23 cellular contexts compared by ENCODE assay signal in the genomic region with DNA sequence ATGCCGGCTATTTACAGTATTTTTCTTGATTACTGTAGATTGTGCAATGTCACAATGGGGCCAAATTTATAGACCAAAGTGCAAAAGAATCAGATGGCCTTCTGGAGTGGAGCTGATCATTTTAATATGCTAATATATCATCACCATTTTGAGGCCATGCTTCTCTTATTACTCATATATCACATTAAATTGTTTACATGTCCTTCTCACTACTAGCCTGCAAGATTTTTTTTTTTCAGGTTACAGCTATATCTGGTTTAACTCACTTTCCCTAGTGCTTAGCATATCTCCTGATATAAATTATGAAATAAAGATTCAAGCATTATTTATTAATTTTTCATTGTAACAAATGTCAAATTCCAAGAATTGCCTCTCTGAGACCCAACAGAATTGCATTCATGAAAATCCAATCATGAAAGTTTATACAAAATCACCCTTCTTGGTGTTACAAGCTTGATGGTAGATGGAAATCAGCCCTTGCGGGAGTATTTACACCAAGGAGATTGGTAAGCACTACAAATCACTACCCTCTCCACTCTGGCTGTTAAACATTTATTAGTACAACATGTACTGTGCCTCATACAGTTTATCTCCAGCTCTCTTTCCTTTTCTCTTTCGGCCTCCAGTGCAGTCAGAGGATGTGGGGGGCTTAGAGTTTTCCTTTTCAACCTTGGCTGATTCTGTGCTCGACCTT.
A peak's percentile ranks its signal among the peaks of the same experiment; 100 is the strongest.
DNase-seq lines count a peak whose midpoint lies in the region; ATAC-seq, FAIRE-seq and TF ChIP-seq lines count a peak whose summit lies in the region.
"Had no signal": no experiment of that assay in that cellular context is flagged by ENCODE, and none has a peak within 500 bp of the region (broad histone marks: within the 10 kb centered on the region; RNA-seq: fewer than 3 reads in every experiment).

No MANE protein-coding gene starts in this region.

- H2AFZ ChIP-seq in GM23338 (peak overlapping the region; percentile 65; the same call in 1 of the 2 replicates), H1 (ENCODE audit: low read length) (0 out of 2 replicates have a peak overlapping the region, but pooled peaks have one; percentile 33)

- H3K36me3 Mint-ChIP-seq in GM23338 (ENCODE audit: low read depth) (no peaks in the 10 kb centered on the region), T-helper 17 cell (ENCODE audit: low read depth) (no peaks in the 10 kb centered on the region)
- H3K36me3 Mint-ChIP-seq: CD14-positive monocyte had no signal

- CTCF ChIA-PET in H1 (lab: Charles Lee; ENCODE audit: partially characterized antibody): no interaction called here

- H3K27ac Mint-ChIP-seq in GM23338: no peak overlapping the region
- no peak overlapping the region for H3K27ac Mint-ChIP-seq in T-helper 17 cell
- H3K27ac Mint-ChIP-seq: CD14-positive monocyte; CD4-positive, alpha-beta T cell; CD8-positive, alpha-beta memory T cell; HFFc6 had no signal

- H3K36me3 ChIP-seq in GM23338 (ENCODE audit: insufficient read depth) (no peaks in the 10 kb centered on the region), H1 (ENCODE audit: control insufficient read depth in 2 of 4, insufficient read depth in 4 of 4, low read length in 3 of 4) (no peaks in the 10 kb centered on the region), rectal smooth muscle tissue (ENCODE audit: control insufficient read depth, insufficient read depth, low read length) (no peaks in the 10 kb centered on the region)
- H3K36me3 ChIP-seq: BE2C; BLaER1 treated with 17β-estradiol and CSF1 and Interleukin-3, amounts not matched to agents 10 nM and 100 nM had no signal

- no peak overlapping the region for H2BK12ac ChIP-seq in H1 (ENCODE audit: low read depth, low read length)

- no peaks in the 10 kb centered on the region for H3K9me3 ChIP-seq in H1 (ENCODE audit: insufficient read depth in 2 of 2, low read depth in 1 of 2, low read length in 1 of 2)
- no peaks in the 10 kb centered on the region for H3K9me3 ChIP-seq in T-helper 17 cell (ENCODE audit: control insufficient read depth, low read length, poor library complexity, severe bottlenecking)
- H3K9me3 ChIP-seq: A549; BE2C; BLaER1 treated with 17β-estradiol and CSF1 and Interleukin-3, amounts not matched to agents 10 nM and 100 nM had no signal

- H4K91ac ChIP-seq in H1 (replicated peaks; ENCODE audit: insufficient read length, low read length): no peak overlapping the region

- no peak overlapping the region for H2BK120ac ChIP-seq in H1 (replicated peaks; ENCODE audit: low read depth, low read length)

- no peak for TF ChIP-seq EP300 in H1 (IDR thresholded peaks at IDR 0.05; ENCODE audit: borderline replicate concordance in 1 of 2, low read depth in 2 of 2, low read length in 2 of 2)

- no peak overlapping the region for H3K4ac ChIP-seq in H1 (replicated peaks; ENCODE audit: insufficient read length, low read depth, low read length)

- H2AK5ac ChIP-seq in H1 (ENCODE audit: low read depth, low read length): no peak overlapping the region

- no peak overlapping the region for H4K8ac ChIP-seq in H1 (ENCODE audit: extremely low read depth, insufficient read depth, low read length)

- H3K56ac ChIP-seq in H1 (replicated peaks; ENCODE audit: insufficient read length, low read depth, low read length): no peak overlapping the region

- H4K5ac ChIP-seq in H1 (ENCODE audit: insufficient read length, low read depth, low read length): no peak overlapping the region

- TF ChIP-seq POLR2A in H1 (IDR thresholded peaks at IDR 0.05; ENCODE audit: control extremely low read depth in 1 of 2, low read depth in 2 of 2, low read length in 2 of 2): no peak

- H2BK5ac ChIP-seq in H1 (ENCODE audit: low read depth, low read length): no peak overlapping the region

- H3K79me1 ChIP-seq in H1 (ENCODE audit: low read depth, low read length): no peaks in the 10 kb centered on the region

- POLR2A ChIA-PET in H1 (lab: Charles Lee; ENCODE audit: partially characterized antibody): no interaction called here

- no peak overlapping the region for H3K9ac ChIP-seq in H1 (replicated peaks in 1 of 4; ENCODE audit: extremely low read depth in 1 of 4, low read depth in 3 of 4, low read length in 3 of 4)
- H3K9ac ChIP-seq in rectal smooth muscle tissue (ENCODE audit: low read length): no peak overlapping the region
- H3K9ac ChIP-seq: BLaER1 treated with 17β-estradiol and CSF1 and Interleukin-3, amounts not matched to agents 10 nM and 100 nM had no signal

- H3K4me1 Mint-ChIP-seq in GM23338: peaks cover 11% of the 10 kb centered on the region
- no peaks in the 10 kb centered on the region for H3K4me1 Mint-ChIP-seq in T-helper 17 cell
- H3K4me1 Mint-ChIP-seq: CD14-positive monocyte; CD8-positive, alpha-beta memory T cell had no signal

- H3K27me3 Mint-ChIP-seq in GM23338 (ENCODE audit: insufficient read depth, low read depth, poor library complexity) (no peaks in the 10 kb centered on the region), T-helper 17 cell (no peaks in the 10 kb centered on the region)
- H3K27me3 Mint-ChIP-seq: CD4-positive, alpha-beta T cell; CD8-positive, alpha-beta memory T cell had no signal

- peaks cover under 1% of the 10 kb centered on the region; the same call in 1 of the 2 replicates for H3K9me2 ChIP-seq in GM23338 (ENCODE audit: insufficient read depth)

- no peaks in the 10 kb centered on the region for H3K9me3 Mint-ChIP-seq in GM23338
- H3K9me3 Mint-ChIP-seq: CD4-positive, alpha-beta T cell; H9; HFFc6 had no signal

- H4K20me1 ChIP-seq in GM23338 (replicated peaks; ENCODE audit: insufficient read depth) (no peaks in the 10 kb centered on the region), H1 (replicated peaks in 1 of 2; ENCODE audit: control insufficient read depth in 1 of 2, insufficient read depth in 2 of 2, low read length in 2 of 2) (no peaks in the 10 kb centered on the region)
- H4K20me1 ChIP-seq: BLaER1 treated with 17β-estradiol and CSF1 and Interleukin-3, amounts not matched to agents 10 nM and 100 nM had no signal

- H3K4me2 ChIP-seq in GM23338 (no peak overlapping the region), H1 (ENCODE audit: insufficient read depth in 1 of 2, low read depth in 2 of 2, low read length in 2 of 2) (no peak overlapping the region)
- H3K4me2 ChIP-seq: A549; BLaER1 treated with 17β-estradiol and CSF1 and Interleukin-3, amounts not matched to agents 10 nM and 100 nM had no signal

- FAIRE-seq in H1 (lab: Jason Lieb, UNC): no peak
- FAIRE-seq: A549, D721Med, GM12891, GM18507 had no signal

- no peak for DNase-seq in GM23338 (ENCODE audit: low spot score)
- no peak for DNase-seq in H1 (ENCODE audit: low read depth in 1 of 2, low spot score in 2 of 2)
- DNase-seq in T-helper 17 cell: no peak
- DNase-seq in hippocampal formation (lab: John Stamatoyannopoulos, UW): no peak
- no peak for DNase-seq in DMS 273 (lab: John Stamatoyannopoulos, UW; ENCODE audit: unreplicated experiment)
- DNase-seq: 8988T; ACHN; AML-193; BE2C; CD4-positive, alpha-beta T cell; CD8-positive, alpha-beta memory T cell; DMS53; DMS79 treated with DMSO at 0.1 percent for 48 hours; GF-D8; H9; HFFc6 had no signal

- no peak overlapping the region for H3K23ac ChIP-seq in H1 (ENCODE audit: insufficient read length)

- H3K27ac ChIP-seq in GM23338 (ENCODE audit: low read depth) (no peak overlapping the region), H1 (ENCODE audit: low read depth, low read length) (no peak overlapping the region), rectal smooth muscle tissue (ENCODE audit: low read depth, low read length) (peak overlapping the region; percentile 84)
- H3K27ac ChIP-seq: A549; BLaER1 treated with 17β-estradiol and CSF1 and Interleukin-3, amounts not matched to agents 10 nM and 100 nM had no signal

- TF ChIP-seq CTCF in GM23338 (conservative IDR thresholded peaks at IDR 0.05; ENCODE audit: low read depth in 2 of 2) (no peak), H1 (IDR thresholded peaks at IDR 0.05; ENCODE audit: control extremely low read depth in 1 of 3, insufficient read depth in 1 of 3, low read depth in 1 of 3, low read length in 3 of 3) (no peak)

- H2BK20ac ChIP-seq in H1 (ENCODE audit: low read length): no peak overlapping the region

- ATAC-seq in GM23338 (no peak), T-helper 17 cell (no peak)
- ATAC-seq: A549 had no signal

- H3K18ac ChIP-seq in H1 (ENCODE audit: extremely low read depth, low read length): no peak overlapping the region

- H3F3A ChIP-seq in GM23338 (replicated peaks; ENCODE audit: low read depth): no peaks in the 10 kb centered on the region

- H3K79me2 ChIP-seq in GM23338 (replicated peaks; ENCODE audit: insufficient read depth): no peaks in the 10 kb centered on the region
- no peaks in the 10 kb centered on the region for H3K79me2 ChIP-seq in H1 (ENCODE audit: control insufficient read depth in 1 of 2, insufficient read depth in 2 of 2, low read length in 2 of 2)

- 94% methylated on average over 4 of the region's 4 CpGs; no CpG with 5 or more reads in 1 of the 2 experiments for WGBS in H1 (ENCODE audit: extremely low coverage in 1 of 2, insufficient coverage in 1 of 2, insufficient read length in 1 of 2, insufficient replicate concordance in 2 of 2, low coverage in 1 of 2, low lambda C conversion rate in 2 of 2, missing lambda C conversion rate in 1 of 2), 2 experiments

- no peaks in the 10 kb centered on the region for H3K23me2 ChIP-seq in H1 (ENCODE audit: low read depth, low read length)

- no peak overlapping the region for H3K4me3 Mint-ChIP-seq in GM23338
- no peak overlapping the region for H3K4me3 Mint-ChIP-seq in T-helper 17 cell
- H3K4me3 Mint-ChIP-seq: CD14-positive monocyte; CD4-positive, alpha-beta T cell; CD8-positive, alpha-beta memory T cell; H9; HFFc6 had no signal

- H3K4me1 ChIP-seq in GM23338 (ENCODE audit: insufficient read depth) (peaks cover 13% of the 10 kb centered on the region), H1 (replicated peaks in 1 of 4; ENCODE audit: control insufficient read depth in 3 of 4, insufficient read depth in 4 of 4, low read length in 3 of 4) (peaks cover 0 to 9% (median 1%) of the 10 kb centered on the region in 4 experiments; a peak in 3 of 7 replicates), rectal smooth muscle tissue (ENCODE audit: control insufficient read depth, insufficient read depth, low read length) (peaks cover 8% of the 10 kb centered on the region)
- H3K4me1 ChIP-seq: A549; BE2C; BLaER1 treated with 17β-estradiol and CSF1 and Interleukin-3, amounts not matched to agents 10 nM and 100 nM had no signal

- TF ChIP-seq RAD21 in H1 (IDR thresholded peaks at IDR 0.05 in 1 of 2, conservative IDR thresholded peaks at IDR 0.05 in 1 of 2; ENCODE audit: low read depth in 2 of 2, low read length in 2 of 2): no peak

- H3K14ac ChIP-seq in H1 (ENCODE audit: insufficient read length): no peak overlapping the region

- H3K4me3 ChIP-seq in GM23338 (no peak overlapping the region), H1 (ENCODE audit: extremely low read depth in 1 of 4, insufficient read depth in 2 of 4, low read depth in 3 of 4, low read length in 4 of 4) (no peak overlapping the region), rectal smooth muscle tissue (ENCODE audit: low read length) (no peak overlapping the region)
- H3K4me3 ChIP-seq: A549; BLaER1 treated with 17β-estradiol and CSF1 and Interleukin-3, amounts not matched to agents 10 nM and 100 nM had no signal

- H3K27me3 ChIP-seq in GM23338 (ENCODE audit: insufficient read depth): no peaks in the 10 kb centered on the region
- no peaks in the 10 kb centered on the region for H3K27me3 ChIP-seq in H1 (replicated peaks in 1 of 4; ENCODE audit: control insufficient read depth in 3 of 4, extremely low read depth in 1 of 4, insufficient read depth in 3 of 4, low read length in 3 of 4)
- no peaks in the 10 kb centered on the region for H3K27me3 ChIP-seq in rectal smooth muscle tissue (ENCODE audit: control insufficient read depth, insufficient read depth, low read length)
- H3K27me3 ChIP-seq: BE2C; BLaER1 treated with 17β-estradiol and CSF1 and Interleukin-3, amounts not matched to agents 10 nM and 100 nM had no signal

- no peak overlapping the region for H2BK15ac ChIP-seq in H1 (ENCODE audit: low read length)
